12 cellular contexts compared by ENCODE assay signal in genomic region chr1:69320679-69321310, GRCh38.
DNase-seq lines count a peak whose midpoint lies in the region; ATAC-seq and TF ChIP-seq lines count a peak whose summit lies in the region.
"Had no signal": no experiment of that assay in that cellular context is flagged by ENCODE, and none has a peak within 500 bp of the region (broad histone marks: within the 10 kb centered on the region; RNA-seq: fewer than 3 reads in every experiment).

No MANE protein-coding gene starts in this region.

- intact Hi-C loops in A673 (cut with micrococcal nuclease; ENCODE audit: unreplicated experiment) = no loop called here

- no peaks in the 10 kb centered on the region for H3K27me3 ChIP-seq in SJCRH30
- no peaks in the 10 kb centered on the region for H3K27me3 ChIP-seq in A673 (replicated peaks; ENCODE audit: insufficient read depth, low read depth, low read length, poor library complexity)

- H3K4me1 ChIP-seq in SJCRH30 (no peaks in the 10 kb centered on the region), A673 (ENCODE audit: insufficient read depth, low read length, poor library complexity, severe bottlenecking) (no peaks in the 10 kb centered on the region)

- H3K36me3 ChIP-seq in SJCRH30 (no peaks in the 10 kb centered on the region), A673 (ENCODE audit: insufficient read depth, low read length, poor library complexity, severe bottlenecking) (no peaks in the 10 kb centered on the region)

- no TSS peak for BruUV-seq in A673 (replicated peaks; lab: Mats Ljungman, UMichigan)

- no peak overlapping the region for H3K4me3 ChIP-seq in SJCRH30
- H3K4me3 ChIP-seq in A673 (ENCODE audit: low read depth, low read length, poor library complexity, severe bottlenecking) = no peak overlapping the region

- ATAC-seq in GM18517 (IDR thresholded peaks at IDR 0.05; ENCODE audit: unreplicated experiment) (peak; percentile 82), GM21717 (IDR thresholded peaks at IDR 0.05; ENCODE audit: unreplicated experiment) (peak; percentile 72), HG03439 (IDR thresholded peaks at IDR 0.05; ENCODE audit: unreplicated experiment) (peak; percentile 49)
- ATAC-seq: activated T-helper 17 cell treated with anti-CD3 and anti-CD28 coated beads, Interleukin-2, amount 50 U/mL, for 72 hours had no signal

- DNase-seq in astrocyte of the hippocampus (ENCODE audit: low read depth, low spot score) = peak; percentile 1
- no peak for DNase-seq in activated effector memory CD4-positive, alpha-beta T cell treated with anti-CD3 and anti-CD28 coated beads, Interleukin-2, amount 50 U/mL, for 16 hours
- no peak for DNase-seq in NCI-H1048 (lab: John Stamatoyannopoulos, UW)
- DNase-seq in SJCRH30 = no peak
- no peak for DNase-seq in A673 (ENCODE audit: low spot score)
- DNase-seq: activated CD4-positive, alpha-beta T cell treated with anti-CD3 and anti-CD28 coated beads, Interleukin-2, amount 10 ng/mL, durations not matched to agents 7 days and 5 days; dermis blood vessel endothelial cell; NCI-H2171 treated with DMSO at 0.1 percent for 48 hours had no signal

- no peaks in the 10 kb centered on the region for H3K9me3 ChIP-seq in SJCRH30 (replicated peaks)
- no peaks in the 10 kb centered on the region for H3K9me3 ChIP-seq in A673 (ENCODE audit: low read depth, low read length, poor library complexity, severe bottlenecking)

- POLR2A ChIA-PET in A673 (lab: Charles Lee; ENCODE audit: low non-redundant PET) = no interaction called here

- CTCF ChIA-PET in A673 (lab: Charles Lee) = no interaction called here

- H3K27ac ChIP-seq in SJCRH30 (no peak overlapping the region), A673 (ENCODE audit: low read depth, low read length, poor library complexity, severe bottlenecking) (no peak overlapping the region)

- no peak for TF ChIP-seq CTCF in A673 (conservative IDR thresholded peaks at IDR 0.05; ENCODE audit: low read depth, low read length)
